16 cellular contexts compared by ENCODE assay signal in genomic region chr17:9538626-9539025, GRCh38. TPM values are rescaled to one million over a fixed set of nuclear protein-coding genes. Genes with fewer than 3 reads are reported as not detected.
DNase-seq lines count a peak whose midpoint lies in the region; ATAC-seq and TF ChIP-seq lines count a peak whose summit lies in the region.
"Had no signal": no experiment of that assay in that cellular context is flagged by ENCODE, and none has a peak within 500 bp of the region (broad histone marks: within the 10 kb centered on the region; RNA-seq: fewer than 3 reads in every experiment).

No MANE protein-coding gene starts in this region.

- POLR2A ChIA-PET in Caco-2 (lab: Charles Lee) = no interaction called here

- TF ChIP-seq CTCF in retinal pigment epithelial cell (conservative IDR thresholded peaks at IDR 0.05; ENCODE audit: low read depth, low read length) (no peak), Caco-2 (IDR thresholded peaks at IDR 0.05; ENCODE audit: insufficient read depth in 1 of 2, low read depth in 1 of 2, low read length in 1 of 2, severe bottlenecking in 1 of 2, unreplicated experiment in 1 of 2) (no peak)

- H3K27me3 ChIP-seq in Caco-2 (replicated peaks; ENCODE audit: control insufficient read depth, insufficient read depth, low read length) = no peaks in the 10 kb centered on the region
- no peaks in the 10 kb centered on the region for H3K27me3 ChIP-seq in effector memory CD4-positive, alpha-beta T cell (replicated peaks; ENCODE audit: control insufficient read depth, insufficient read depth, low read length, poor library complexity, severe bottlenecking)

- no peaks in the 10 kb centered on the region for H3K27me3 Mint-ChIP-seq in central memory CD8-positive, alpha-beta T cell
- H3K27me3 Mint-ChIP-seq in Caco-2 (ENCODE audit: insufficient read depth, unreplicated experiment) = no peaks in the 10 kb centered on the region

- no peak for ATAC-seq in central memory CD8-positive, alpha-beta T cell (replicated peaks; ENCODE audit: extremely low read depth, poor library complexity, severe bottlenecking)
- ATAC-seq in GM21423 (IDR thresholded peaks at IDR 0.05; ENCODE audit: unreplicated experiment) = no peak
- ATAC-seq: CD8-positive, alpha-beta T cell; HCT116; HepG2 had no signal

- peaks cover 7% of the 10 kb centered on the region for H3K36me3 Mint-ChIP-seq in central memory CD8-positive, alpha-beta T cell (ENCODE audit: insufficient read depth)
- no peaks in the 10 kb centered on the region for H3K36me3 Mint-ChIP-seq in Caco-2 (ENCODE audit: insufficient read depth, unreplicated experiment)

- H3K9me3 Mint-ChIP-seq in central memory CD8-positive, alpha-beta T cell = no peaks in the 10 kb centered on the region
- H3K9me3 Mint-ChIP-seq in Caco-2 (ENCODE audit: unreplicated experiment) = no peaks in the 10 kb centered on the region
- H3K9me3 Mint-ChIP-seq: CD8-positive, alpha-beta T cell had no signal

- peaks cover 17% of the 10 kb centered on the region for H3K4me1 Mint-ChIP-seq in central memory CD8-positive, alpha-beta T cell
- H3K4me1 Mint-ChIP-seq in Caco-2 (ENCODE audit: low read depth, unreplicated experiment) = no peaks in the 10 kb centered on the region

- H3K4me3 ChIP-seq in retinal pigment epithelial cell (ENCODE audit: low read length) (no peak overlapping the region), Caco-2 (ENCODE audit: low read depth, low read length) (no peak overlapping the region)
- H3K4me3 ChIP-seq in effector memory CD4-positive, alpha-beta T cell (ENCODE audit: insufficient read depth, low read depth, low read length, poor library complexity, severe bottlenecking) = no peak overlapping the region
- H3K4me3 ChIP-seq: GM23248 had no signal

- H3K27ac ChIP-seq in effector memory CD4-positive, alpha-beta T cell (ENCODE audit: insufficient read depth, low read length, poor library complexity, severe bottlenecking) = no peak overlapping the region
- H3K27ac ChIP-seq: GM23248 had no signal

- peak overlapping the region; percentile 33 for H3K27ac Mint-ChIP-seq in central memory CD8-positive, alpha-beta T cell (ENCODE audit: low read depth)
- no peak overlapping the region for H3K27ac Mint-ChIP-seq in Caco-2 (ENCODE audit: unreplicated experiment)
- H3K27ac Mint-ChIP-seq: CD14-positive monocyte; CD8-positive, alpha-beta T cell had no signal

- H3K4me1 ChIP-seq in Caco-2 = no peaks in the 10 kb centered on the region
- no peaks in the 10 kb centered on the region for H3K4me1 ChIP-seq in effector memory CD4-positive, alpha-beta T cell (ENCODE audit: control insufficient read depth, insufficient read depth, low read length, poor library complexity, severe bottlenecking)

- intact Hi-C loops in Caco-2 (cut with micrococcal nuclease; ENCODE audit: unreplicated experiment) = no loop called here

- no peaks in the 10 kb centered on the region for H3K36me3 ChIP-seq in Caco-2 (ENCODE audit: control insufficient read depth, insufficient read depth, low read length)
- H3K36me3 ChIP-seq in effector memory CD4-positive, alpha-beta T cell (ENCODE audit: control insufficient read depth, insufficient read depth, low read length) = no peaks in the 10 kb centered on the region

- BruUV-seq in Caco-2 (replicated peaks; lab: Mats Ljungman, UMichigan) = no TSS peak

- no peak overlapping the region for H3K4me3 Mint-ChIP-seq in central memory CD8-positive, alpha-beta T cell
- H3K4me3 Mint-ChIP-seq in Caco-2 (ENCODE audit: unreplicated experiment) = no peak overlapping the region
- H3K4me3 Mint-ChIP-seq: CD14-positive monocyte; CD8-positive, alpha-beta T cell had no signal

- CTCF ChIA-PET in Caco-2 (lab: Charles Lee) = no interaction called here

- H3K9me3 ChIP-seq in Caco-2 = no peaks in the 10 kb centered on the region
- no peaks in the 10 kb centered on the region for H3K9me3 ChIP-seq in effector memory CD4-positive, alpha-beta T cell (ENCODE audit: control insufficient read depth, low read length)

- peak; percentile 43 for DNase-seq in D341Med (ENCODE audit: low spot score)
- peak; percentile 87 for DNase-seq in NCI-H82 treated with DMSO at 0.1 percent for 48 hours (lab: John Stamatoyannopoulos, UW; ENCODE audit: unreplicated experiment)
- DNase-seq in central memory CD8-positive, alpha-beta T cell (ENCODE audit: low spot score in 2 of 2) = no peak
- peak; percentile 56 for DNase-seq in retinal pigment epithelial cell (ENCODE audit: low read depth)
- no peak for DNase-seq in NCI-H1694 treated with DMSO at 0.1 percent for 48 hours (lab: John Stamatoyannopoulos, UW)
- no peak for DNase-seq in Caco-2
- no peak for DNase-seq in effector memory CD4-positive, alpha-beta T cell
- DNase-seq: CD8-positive, alpha-beta T cell; COR-L47; DMS 273 treated with DMSO at 0.1 percent for 48 hours; GM23248 had no signal

RNA-seq across cellular contexts. Expression of gene STX8, which starts 37.0 kb away (rescaled TPM):
- 22.6 and 24.7 TPM in 2 replicates for total RNA-seq in Caco-2 (2022)

RNA-seq across cellular contexts. Expression of gene CFAP52, which starts 37.8 kb away (rescaled TPM):
- not detected in 2 replicates for total RNA-seq in Caco-2 (2022)
- total RNA-seq: CD8-positive, alpha-beta T cell; Daoy; GM23248; HepG2 had no signal

Comparison
In these comparisons a context has a peak if more than half of its experiments do, and no peak if none do; other contexts are left out.
1. DNase-seq: peak in D341Med (single experiment), NCI-H82 treated with DMSO at 0.1 percent for 48 hours (single experiment) and retinal pigment epithelial cell (single experiment); none in central memory CD8-positive, alpha-beta T cell (0 of 2), NCI-H1694 treated with DMSO at 0.1 percent for 48 hours (single experiment), Caco-2 (0 of 2) and effector memory CD4-positive, alpha-beta T cell (0 of 3).